8 cellular contexts compared by ENCODE assay signal in the genomic region with DNA sequence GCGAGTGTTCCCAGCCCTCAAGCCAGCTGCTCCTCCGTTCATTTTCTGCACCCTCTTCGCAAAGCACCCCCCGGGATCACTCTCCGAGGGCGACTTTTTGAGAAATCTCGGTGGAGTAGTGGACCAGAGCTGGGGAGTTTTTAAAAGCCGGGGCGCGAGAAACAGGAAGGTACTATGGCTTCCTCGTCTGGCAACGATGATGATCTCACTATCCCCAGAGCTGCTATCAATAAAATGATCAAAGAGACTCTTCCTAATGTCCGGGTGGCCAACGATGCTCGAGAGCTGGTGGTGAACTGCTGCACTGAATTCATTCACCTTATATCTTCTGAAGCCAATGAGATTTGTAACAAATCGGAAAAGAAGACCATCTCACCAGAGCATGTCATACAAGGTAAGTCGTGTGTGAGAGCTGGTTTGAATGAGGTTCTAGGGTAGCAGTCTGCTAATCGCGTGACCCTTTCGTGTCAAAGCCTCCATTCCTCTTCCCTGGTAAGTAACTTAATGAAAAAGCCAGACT.
A peak's percentile ranks its signal among the peaks of the same experiment; 100 is the strongest.
DNase-seq lines count a peak whose midpoint lies in the region; ATAC-seq and TF ChIP-seq lines count a peak whose summit lies in the region.

No MANE protein-coding gene starts in this region.

- peaks cover 54% of the 10 kb centered on the region for H3K36me3 ChIP-seq in DOHH2 (ENCODE audit: control insufficient read depth, low read length)
- H3K36me3 ChIP-seq in brain microvascular endothelial cell (replicated peaks), result no peaks in the 10 kb centered on the region

- H3K9me3 ChIP-seq in DOHH2 (ENCODE audit: control insufficient read depth, insufficient read depth, low read length), result no peaks in the 10 kb centered on the region

- no peaks in the 10 kb centered on the region for H3K27me3 ChIP-seq in DOHH2 (ENCODE audit: control insufficient read depth, low read length)
- no peaks in the 10 kb centered on the region for H3K27me3 ChIP-seq in brain microvascular endothelial cell (replicated peaks)

- peaks cover 16% of the 10 kb centered on the region for H4K20me1 ChIP-seq in DOHH2 (ENCODE audit: control insufficient read depth, insufficient read depth, low read depth, low read length)

- H3K79me2 ChIP-seq in DOHH2 (ENCODE audit: control insufficient read depth, low read length), result peaks cover 97% of the 10 kb centered on the region

- H3K4me1 ChIP-seq in DOHH2 (ENCODE audit: control insufficient read depth, low read length), result peaks cover 47% of the 10 kb centered on the region

- TF ChIP-seq CTCF in DOHH2 (IDR thresholded peaks at IDR 0.05; ENCODE audit: low read depth, low read length, poor library complexity, severe bottlenecking) (no peak), brain microvascular endothelial cell (IDR thresholded peaks at IDR 0.05; ENCODE audit: low read depth, low read length, missing control alignments) (no peak)

- no peaks in the 10 kb centered on the region for H3K9me2 ChIP-seq in DOHH2 (replicated peaks; ENCODE audit: control insufficient read depth, low read length)

- in situ Hi-C loops in brain microvascular endothelial cell (cut with HindIII; ENCODE audit: low pct_ligation_motif_present, low sequenced_read_pairs), result no loop called here

- no peaks in the 10 kb centered on the region for H3F3A ChIP-seq in DOHH2 (ENCODE audit: control insufficient read depth, insufficient read depth)

- H3K4me3 ChIP-seq in DOHH2 (ENCODE audit: low read length) (peak overlapping the region; percentile 97), brain microvascular endothelial cell (ENCODE audit: low read depth, low read length) (peak overlapping the region; percentile 91)

- peak overlapping the region; percentile 60 for H3K4me2 ChIP-seq in DOHH2 (ENCODE audit: low read length)

- H3K27ac ChIP-seq in DOHH2 (ENCODE audit: low read depth, low read length) (peak overlapping the region; percentile 76), brain microvascular endothelial cell (peak overlapping the region; percentile 90)

- DNase-seq in SW480 (ENCODE audit: low spot score), result peak; percentile 59
- DNase-seq in brain microvascular endothelial cell, result no peak
- peak; percentile 54 for DNase-seq in islet precursor cell
- DNase-seq in stimulated activated CD4-positive, alpha-beta T cell treated with anti-CD3 and anti-CD28 coated beads, TNF-alpha, amount 100 ng/mL, for 4 hours (ENCODE audit: low read depth in 3 of 3), result peak in 2 of 3 experiments; percentile 3 to 14
- DNase-seq in NCI-H187 treated with DMSO at 0.1 percent for 48 hours (lab: John Stamatoyannopoulos, UW), result no peak

- peak; percentile 26 for ATAC-seq in GM19463 (IDR thresholded peaks at IDR 0.05; ENCODE audit: unreplicated experiment)
- ATAC-seq in HG03521 (IDR thresholded peaks at IDR 0.05; ENCODE audit: unreplicated experiment), result peak; percentile 15

Comparison
In these comparisons a context has a peak if more than half of its experiments do, and no peak if none do; other contexts are left out.
1. DNase-seq: peak in SW480 (single experiment), islet precursor cell (single experiment) and stimulated activated CD4-positive, alpha-beta T cell treated with anti-CD3 and anti-CD28 coated beads, TNF-alpha, amount 100 ng/mL, for 4 hours (2 of 3); none in brain microvascular endothelial cell (single experiment) and NCI-H187 treated with DMSO at 0.1 percent for 48 hours (single experiment).